ENCODE assay signal across 8 cellular contexts in the genomic region with DNA sequence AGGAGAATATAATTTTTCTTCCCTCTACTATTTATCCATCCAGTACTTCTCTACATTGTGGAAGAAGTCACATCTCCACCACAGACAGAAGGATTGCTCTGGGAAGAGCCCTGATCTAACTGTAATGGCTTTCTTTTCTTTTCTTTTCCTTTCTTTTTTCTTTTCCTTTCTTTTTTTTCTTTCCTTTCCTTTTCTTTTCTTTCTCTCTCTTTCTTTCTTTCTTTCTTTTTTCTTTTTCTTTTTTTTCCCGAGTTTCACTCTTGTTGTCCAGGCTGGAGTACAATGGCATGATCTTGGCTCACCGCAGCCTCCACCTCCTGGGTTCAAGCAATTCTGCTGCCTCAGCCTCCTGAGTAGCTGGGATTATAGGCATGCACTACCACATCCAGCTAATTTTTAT.
A peak's percentile ranks its signal among the peaks of the same experiment; 100 is the strongest.
DNase-seq lines count a peak whose midpoint lies in the region; ATAC-seq and TF ChIP-seq lines count a peak whose summit lies in the region.
"Not testable (repeated sequence)": the region's sequence is repeated elsewhere in the genome, so short reads cannot be mapped to it uniquely, and the experiment has no call there.

No MANE protein-coding gene starts in this region.

- H3K4me3 ChIP-seq in BLaER1 treated with 17β-estradiol and CSF1 and Interleukin-3, amounts not matched to agents 10 nM and 100 nM = not testable (repeated sequence)
- peak overlapping the region; percentile 57 for H3K4me3 ChIP-seq in coronary artery
- H3K4me3 ChIP-seq in right cardiac atrium (ENCODE audit: low read length) = peak overlapping the region; percentile 27
- peak overlapping the region in 3 of 4 donors; percentile 11 to 36 (median 33) for H3K4me3 ChIP-seq in sigmoid colon
- peak overlapping the region; percentile 68 for H3K4me3 ChIP-seq in thoracic aorta

- H3K27ac Mint-ChIP-seq in activated CD4-positive, alpha-beta T cell treated with anti-CD3 and anti-CD28 coated beads for 36 hours; activated T-helper 2 cell treated with anti-CD3 and anti-CD28 coated beads, Interferon-gamma antibody, Interleukin-2, Interleukin-4, amounts not matched to agents 10 μg/mL and 5 μg/mL and 100 μg/mL, durations not matched to agents 14 hours and 24 hours and 36 hours: not testable (repeated sequence)

- H3K27ac ChIP-seq in BLaER1 treated with 17β-estradiol and CSF1 and Interleukin-3, amounts not matched to agents 10 nM and 100 nM; coronary artery; right cardiac atrium (ENCODE audit: low read length); thoracic aorta: not testable (repeated sequence)
- H3K27ac ChIP-seq in KOPT-K1 (ENCODE audit: low read depth, low read length, poor library complexity, severe bottlenecking) (peak overlapping the region; percentile 25), sigmoid colon (peak overlapping the region in 1 of 4 donors; percentile 8)

- H3K4me2 ChIP-seq in BLaER1 treated with 17β-estradiol and CSF1 and Interleukin-3, amounts not matched to agents 10 nM and 100 nM = peak overlapping the region; percentile 7 to 50 (median 40); a peak in 14 of 22 replicates

- not testable (repeated sequence) for ATAC-seq in activated CD4-positive, alpha-beta T cell treated with anti-CD3 and anti-CD28 coated beads for 36 hours; right cardiac atrium; thoracic aorta (ENCODE audit: insufficient number of reproducible peaks, low FRiP score, low read depth)

- not testable (repeated sequence) for H3K36me3 ChIP-seq in BLaER1 treated with 17β-estradiol and CSF1 and Interleukin-3, amounts not matched to agents 10 nM and 100 nM; KOPT-K1 (ENCODE audit: insufficient read depth, low read length); sigmoid colon; thoracic aorta

- not testable (repeated sequence) for H3K9me3 ChIP-seq in BLaER1 treated with 17β-estradiol and CSF1 and Interleukin-3, amounts not matched to agents 10 nM and 100 nM (replicated peaks in 1 of 11); KOPT-K1 (ENCODE audit: insufficient read depth, low read length, poor library complexity, severe bottlenecking); right cardiac atrium (ENCODE audit: control insufficient read depth, low read length); sigmoid colon; thoracic aorta

- not testable (repeated sequence) for H3K27me3 ChIP-seq in BLaER1 treated with 17β-estradiol and CSF1 and Interleukin-3, amounts not matched to agents 10 nM and 100 nM; right cardiac atrium (ENCODE audit: control insufficient read depth, insufficient read depth); sigmoid colon; thoracic aorta (replicated peaks; ENCODE audit: insufficient read depth)

- H3K36me3 Mint-ChIP-seq in activated CD4-positive, alpha-beta T cell treated with anti-CD3 and anti-CD28 coated beads for 36 hours (ENCODE audit: low read depth); activated T-helper 2 cell treated with anti-CD3 and anti-CD28 coated beads, Interferon-gamma antibody, Interleukin-2, Interleukin-4, amounts not matched to agents 10 μg/mL and 5 μg/mL and 100 μg/mL, durations not matched to agents 14 hours and 24 hours and 36 hours (ENCODE audit: low read depth): not testable (repeated sequence)

- not testable (repeated sequence) for DNase-seq in activated CD4-positive, alpha-beta T cell treated with anti-CD3 and anti-CD28 coated beads for 36 hours; activated T-helper 2 cell treated with anti-CD3 and anti-CD28 coated beads, Interferon-gamma antibody, Interleukin-2, Interleukin-4, amounts not matched to agents 10 μg/mL and 5 μg/mL and 100 μg/mL, durations not matched to agents 14 hours and 24 hours and 36 hours (ENCODE audit: low spot score); coronary artery (ENCODE audit: low spot score); right cardiac atrium; sigmoid colon; thoracic aorta (ENCODE audit: low spot score)

- H3K4me1 Mint-ChIP-seq in activated CD4-positive, alpha-beta T cell treated with anti-CD3 and anti-CD28 coated beads for 36 hours = peaks cover 24% of the 10 kb centered on the region
- H3K4me1 Mint-ChIP-seq in activated T-helper 2 cell treated with anti-CD3 and anti-CD28 coated beads, Interferon-gamma antibody, Interleukin-2, Interleukin-4, amounts not matched to agents 10 μg/mL and 5 μg/mL and 100 μg/mL, durations not matched to agents 14 hours and 24 hours and 36 hours (ENCODE audit: low read depth) = peaks cover 15% of the 10 kb centered on the region

- POLR2A ChIA-PET in activated CD4-positive, alpha-beta T cell treated with anti-CD3 and anti-CD28 coated beads for 36 hours (lab: Charles Lee) = interaction anchor here (0.6 to 0.8 kb wide), 3 partner anchors 41 to 85 kb away, joined by 3 read pairs; no protein-coding TSS in a partner anchor

- not testable (repeated sequence) for H4K20me1 ChIP-seq in BLaER1 treated with 17β-estradiol and CSF1 and Interleukin-3, amounts not matched to agents 10 nM and 100 nM

- H3K27me3 Mint-ChIP-seq in activated CD4-positive, alpha-beta T cell treated with anti-CD3 and anti-CD28 coated beads for 36 hours = peaks cover 14% of the 10 kb centered on the region
- peaks cover 49% of the 10 kb centered on the region for H3K27me3 Mint-ChIP-seq in activated T-helper 2 cell treated with anti-CD3 and anti-CD28 coated beads, Interferon-gamma antibody, Interleukin-2, Interleukin-4, amounts not matched to agents 10 μg/mL and 5 μg/mL and 100 μg/mL, durations not matched to agents 14 hours and 24 hours and 36 hours (ENCODE audit: low read depth)

- H3K4me3 Mint-ChIP-seq in activated CD4-positive, alpha-beta T cell treated with anti-CD3 and anti-CD28 coated beads for 36 hours = peak overlapping the region; percentile 50
- peak overlapping the region; percentile 62 for H3K4me3 Mint-ChIP-seq in activated T-helper 2 cell treated with anti-CD3 and anti-CD28 coated beads, Interferon-gamma antibody, Interleukin-2, Interleukin-4, amounts not matched to agents 10 μg/mL and 5 μg/mL and 100 μg/mL, durations not matched to agents 14 hours and 24 hours and 36 hours (ENCODE audit: low read depth)

- not testable (repeated sequence) for TF ChIP-seq POLR2A in sigmoid colon (IDR thresholded peaks at IDR 0.05)

- peaks cover 9 to 34% (median 15%) of the 10 kb centered on the region in 10 experiments for H3K4me1 ChIP-seq in BLaER1 treated with 17β-estradiol and CSF1 and Interleukin-3, amounts not matched to agents 10 nM and 100 nM
- not testable (repeated sequence) for H3K4me1 ChIP-seq in right cardiac atrium (ENCODE audit: control insufficient read depth, insufficient read depth, low read length); sigmoid colon
- H3K4me1 ChIP-seq in thoracic aorta (ENCODE audit: control insufficient read depth in 1 of 2, low read depth in 2 of 2) = peaks cover 4 to 22% of the 10 kb centered on the region in 2 donors

- H3K9me3 Mint-ChIP-seq in activated CD4-positive, alpha-beta T cell treated with anti-CD3 and anti-CD28 coated beads for 36 hours (ENCODE audit: low read depth); activated T-helper 2 cell treated with anti-CD3 and anti-CD28 coated beads, Interferon-gamma antibody, Interleukin-2, Interleukin-4, amounts not matched to agents 10 μg/mL and 5 μg/mL and 100 μg/mL, durations not matched to agents 14 hours and 24 hours and 36 hours: not testable (repeated sequence)

- intact Hi-C loops in activated CD4-positive, alpha-beta T cell treated with anti-CD3 and anti-CD28 coated beads for 36 hours (cut with DNase I, micrococcal nuclease); activated T-helper 2 cell treated with anti-CD3 and anti-CD28 coated beads, Interferon-gamma antibody, Interleukin-2, Interleukin-4, amounts not matched to agents 10 μg/mL and 5 μg/mL and 100 μg/mL, durations not matched to agents 14 hours and 24 hours and 36 hours (cut with micrococcal nuclease); right cardiac atrium (cut with DNase I); sigmoid colon (cut with DNase I): not testable (repeated sequence)

- TF ChIP-seq CTCF in coronary artery (IDR thresholded peaks at IDR 0.05); sigmoid colon (IDR thresholded peaks at IDR 0.05); thoracic aorta (IDR thresholded peaks at IDR 0.05): not testable (repeated sequence)

- not testable (repeated sequence) for TF ChIP-seq EP300 in sigmoid colon (IDR thresholded peaks at IDR 0.05)

- H3K9ac ChIP-seq in BLaER1 treated with 17β-estradiol and CSF1 and Interleukin-3, amounts not matched to agents 10 nM and 100 nM = not testable (repeated sequence)

- CTCF ChIA-PET in activated CD4-positive, alpha-beta T cell treated with anti-CD3 and anti-CD28 coated beads for 36 hours (lab: Charles Lee) = interaction anchor here (0.6 to 1.6 kb wide), 4 partner anchors 21 to 397 kb away, joined by 3 to 4 read pairs (median 4); no protein-coding TSS in a partner anchor

- 73% methylated on average over 2 of the region's 2 CpGs for WGBS in right cardiac atrium
- 68 to 99% methylated on average over 2 of the region's 2 CpGs for WGBS in sigmoid colon, 2 donors
